In the genomic region with DNA sequence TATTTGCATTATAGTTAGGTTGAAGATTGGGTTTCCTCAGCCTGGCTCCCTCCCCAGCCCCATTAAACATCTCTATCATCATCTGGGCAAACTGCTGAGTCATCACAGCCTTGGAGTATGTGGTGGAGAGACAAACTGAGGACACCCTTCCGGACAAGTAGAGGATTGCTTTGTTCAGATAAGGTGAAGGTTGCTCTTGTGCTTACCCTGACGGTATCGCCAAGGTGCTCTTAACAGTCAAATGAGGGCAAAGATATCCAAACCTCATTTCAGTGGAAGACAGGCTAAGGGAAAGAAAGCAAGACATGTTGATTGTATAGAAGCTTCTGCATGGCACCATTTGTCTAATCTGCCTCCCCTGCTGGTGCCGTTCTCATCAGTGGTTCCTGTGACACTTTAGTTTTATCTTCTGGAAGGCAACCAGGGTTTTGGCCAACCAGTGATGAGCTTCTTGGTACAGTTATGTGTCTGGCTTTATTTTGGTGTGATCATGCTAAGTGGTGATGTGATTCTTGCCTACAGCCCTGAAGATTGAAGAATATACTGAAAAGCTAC, we compare ENCODE assay signal across 11 cellular contexts. TPM values are rescaled to one million over a fixed set of nuclear protein-coding genes. Genes with fewer than 3 reads are reported as not detected.
DNase-seq lines count a peak whose midpoint lies in the region; ATAC-seq, FAIRE-seq and TF ChIP-seq lines count a peak whose summit lies in the region.
"Had no signal": no experiment of that assay in that cellular context is flagged by ENCODE, and none has a peak within 500 bp of the region (broad histone marks: within the 10 kb centered on the region; RNA-seq: fewer than 3 reads in every experiment).

No MANE protein-coding gene starts in this region.

- 89% methylated on average over 4 of the region's 4 CpGs for WGBS in GM12878 (ENCODE audit: insufficient coverage, insufficient replicate concordance, low lambda C conversion rate, missing lambda C conversion rate)

- no peak for TF ChIP-seq POLR2A in GM12878 (IDR thresholded peaks at IDR 0.05; ENCODE audit: low read depth, low read length)

- ATAC-seq in GM12878: no peak
- ATAC-seq in natural killer cell treated with Interleukin-12 subunit alpha and Interleukin-12 subunit beta and Interleukin-15 and Interleukin-18, amount 100 ng/mL, for 72 hours: no peak
- ATAC-seq: HCT116 had no signal

- no peaks in the 10 kb centered on the region for H3K9me3 ChIP-seq in Loucy (ENCODE audit: insufficient read depth, low read depth, low read length)
- no peaks in the 10 kb centered on the region for H3K9me3 ChIP-seq in GM12878 (replicated peaks; ENCODE audit: control insufficient read depth, insufficient read depth, low read length)
- H3K9me3 ChIP-seq: uterus had no signal

- H4K20me1 ChIP-seq in Loucy (ENCODE audit: insufficient read depth, low read length, poor library complexity, severe bottlenecking): no peaks in the 10 kb centered on the region
- H4K20me1 ChIP-seq in GM12878 (ENCODE audit: control insufficient read depth, insufficient read depth): no peaks in the 10 kb centered on the region; the same call in none of the 2 replicates

- POLR2A ChIA-PET in GM12878 (lab: Charles Lee): no interaction called here

- 0 out of 2 replicates have a peak, but pooled peaks cover 4% of the 10 kb centered on the region for H3F3A ChIP-seq in Loucy (ENCODE audit: low read depth)

- TF ChIP-seq RAD21 in GM12878 (IDR thresholded peaks at IDR 0.05; ENCODE audit: insufficient read depth, low read depth, low read length): no peak

- FAIRE-seq in GM12878 (lab: Jason Lieb, UNC): peak; percentile 44
- FAIRE-seq: G401.6 had no signal

- BruUV-seq in GM12878 (replicated peaks; lab: Mats Ljungman, UMichigan): TSS peak; percentile 10

- H3K36me3 ChIP-seq in Loucy (ENCODE audit: insufficient read depth, low read length) (no peaks in the 10 kb centered on the region), GM12878 (ENCODE audit: control insufficient read depth in 2 of 2, insufficient read depth in 2 of 2, low read length in 1 of 2) (peaks cover 0 to 16% of the 10 kb centered on the region in 2 experiments; a peak in 3 of 4 replicates)
- H3K36me3 ChIP-seq: uterus had no signal

- RAD21 ChIA-PET in GM12878 (lab: Charles Lee; ENCODE audit: unreplicated experiment): interaction anchor here (0.9 kb wide), 1 partner anchor 26 kb away, joined by 5 read pairs; no protein-coding TSS in a partner anchor

- H3K36me3 Mint-ChIP-seq in natural killer cell treated with Interleukin-12 subunit alpha and Interleukin-12 subunit beta and Interleukin-15 and Interleukin-18, amount 100 ng/mL, for 72 hours: peaks cover 5% of the 10 kb centered on the region

- no peaks in the 10 kb centered on the region for H3K9me3 Mint-ChIP-seq in natural killer cell treated with Interleukin-12 subunit alpha and Interleukin-12 subunit beta and Interleukin-15 and Interleukin-18, amount 100 ng/mL, for 72 hours

- no peaks in the 10 kb centered on the region for H3K27me3 Mint-ChIP-seq in natural killer cell treated with Interleukin-12 subunit alpha and Interleukin-12 subunit beta and Interleukin-15 and Interleukin-18, amount 100 ng/mL, for 72 hours

- no peaks in the 10 kb centered on the region for H3K9me2 ChIP-seq in Loucy (replicated peaks; ENCODE audit: low read depth, low read length)

- TF ChIP-seq CTCF in Loucy (conservative IDR thresholded peaks at IDR 0.05; ENCODE audit: low read length) (no peak), GM12878 (IDR thresholded peaks at IDR 0.05 in 2 of 3, conservative IDR thresholded peaks at IDR 0.05 in 1 of 3; ENCODE audit: control insufficient read depth in 2 of 3, extremely low read depth in 1 of 3, insufficient read depth in 1 of 3, low read depth in 3 of 3, low read length in 3 of 3) (no peak)

- SMC1A ChIA-PET in GM12878 (lab: Charles Lee; ENCODE audit: uncharacterized antibody, unreplicated experiment): interaction anchor here (0.6 to 3.0 kb wide), 11 partner anchors 9 to 116 kb away, joined by 3 to 16 read pairs (median 5); no protein-coding TSS in a partner anchor

- H3K27me3 ChIP-seq in Loucy (ENCODE audit: insufficient read depth, low read length, poor library complexity, severe bottlenecking) (no peaks in the 10 kb centered on the region), GM12878 (replicated peaks in 1 of 2; ENCODE audit: control insufficient read depth in 2 of 2, insufficient read depth in 2 of 2, low read length in 1 of 2) (no peaks in the 10 kb centered on the region)
- H3K27me3 ChIP-seq: uterus had no signal

- no peak overlapping the region for H3K4me3 Mint-ChIP-seq in natural killer cell treated with Interleukin-12 subunit alpha and Interleukin-12 subunit beta and Interleukin-15 and Interleukin-18, amount 100 ng/mL, for 72 hours

- no peak overlapping the region for H3K27ac ChIP-seq in GM12878 (ENCODE audit: control insufficient read depth, insufficient read depth)

- H3K79me2 ChIP-seq in Loucy (ENCODE audit: insufficient read depth, low read length) (peaks cover 24% of the 10 kb centered on the region; the same call in 1 of the 2 replicates), GM12878 (ENCODE audit: control insufficient read depth, insufficient read depth, low read length) (peaks cover 1% of the 10 kb centered on the region; the same call in 1 of the 2 replicates)

- H3K4me1 Mint-ChIP-seq in natural killer cell treated with Interleukin-12 subunit alpha and Interleukin-12 subunit beta and Interleukin-15 and Interleukin-18, amount 100 ng/mL, for 72 hours (ENCODE audit: low read depth in 2 of 2): peaks cover 70 to 85% of the 10 kb centered on the region in 2 donors

- DNase-seq in ELF-1 (ENCODE audit: low read depth, low spot score) (peak; percentile 34), GM12878 (ENCODE audit: low read depth, low spot score) (no peak), NCI-H2107 (lab: John Stamatoyannopoulos, UW) (no peak), NCI-H146 treated with DMSO at 0.1 percent for 48 hours (lab: John Stamatoyannopoulos, UW; ENCODE audit: unreplicated experiment) (no peak), NCI-H774 (lab: John Stamatoyannopoulos, UW) (no peak)
- DNase-seq in natural killer cell treated with Interleukin-12 subunit alpha and Interleukin-12 subunit beta and Interleukin-15 and Interleukin-18, amount 100 ng/mL, for 72 hours (ENCODE audit: low spot score): no peak
- DNase-seq: NK-92 treated with Interleukin-12 subunit alpha and Interleukin-12 subunit beta, amount 100 ng/mL, for 24 hours; uterus had no signal

- H3K4me1 ChIP-seq in Loucy (ENCODE audit: insufficient read depth, low read length, poor library complexity, severe bottlenecking) (peaks cover 84% of the 10 kb centered on the region), GM12878 (ENCODE audit: control insufficient read depth, insufficient read depth, low read length) (peaks cover 16% of the 10 kb centered on the region)

- no peak overlapping the region for H2AFZ ChIP-seq in Loucy (ENCODE audit: low read length)
- H2AFZ ChIP-seq in GM12878 (ENCODE audit: control insufficient read depth, low read depth, low read length): no peak overlapping the region

- in situ Hi-C loops in GM12878 (cut with MboI): no loop called here

- CTCF ChIA-PET in GM12878 (lab: Yijun Ruan, JAX): interaction anchor here (0.8 to 4.1 kb wide), 7 partner anchors 8 to 29 kb away, joined by 3 to 34 read pairs (median 4); no protein-coding TSS in a partner anchor

- no peak overlapping the region for H3K4me3 ChIP-seq in Loucy (ENCODE audit: low read length, poor library complexity, severe bottlenecking)
- no peak overlapping the region for H3K4me3 ChIP-seq in GM12878
- H3K4me3 ChIP-seq: uterus had no signal

- intact Hi-C loops in GM12878 (cut with micrococcal nuclease; ENCODE audit: unreplicated experiment): no loop called here

- H3K9ac ChIP-seq in Loucy (ENCODE audit: low read depth, low read length, poor library complexity, severe bottlenecking): no peak overlapping the region
- H3K9ac ChIP-seq in GM12878 (ENCODE audit: control insufficient read depth, insufficient read depth, low read length): no peak overlapping the region

- H3K27ac Mint-ChIP-seq in natural killer cell treated with Interleukin-12 subunit alpha and Interleukin-12 subunit beta and Interleukin-15 and Interleukin-18, amount 100 ng/mL, for 72 hours: peak overlapping the region; percentile 86 to 91

- TF ChIP-seq EP300 in GM12878 (IDR thresholded peaks at IDR 0.05; ENCODE audit: borderline replicate concordance in 1 of 2, control insufficient read depth in 1 of 2, low read depth in 2 of 2, low read length in 2 of 2): no peak

- H3K4me2 ChIP-seq in Loucy (ENCODE audit: low read depth, low read length, poor library complexity, severe bottlenecking) (peak overlapping the region; percentile 22), GM12878 (ENCODE audit: control insufficient read depth, insufficient read depth) (no peak overlapping the region)

RNA-seq across cellular contexts. Expression of gene LGALS9, which starts 56.9 kb away (rescaled TPM):
- 94.1 and 105 TPM in 2 replicates for total RNA-seq in GM12878 (2013; cell fraction: nucleolus; rRNA removed)
- total RNA-seq in GM12878 (2014; rRNA removed) (169 and 177 TPM in 2 replicates), GM12878 (2014; rRNA removed; fragmentation: Illumina TruSeq; extraction: Trizol) (115 and 119 TPM in 2 replicates), GM12878 (2021) (246 and 254 TPM in 2 replicates)
- polyA plus RNA-seq in GM12878 (2011; ENCODE audit: low read depth): 228 TPM
- polyA plus RNA-seq in GM12878 (2011; rRNA removed) (88.7 and 223 TPM in 2 replicates), GM12878 (2014; fragmentation: Illumina TruSeq; extraction: Trizol) (180 and 294 TPM in 2 replicates), GM12878 (2014; fragmentation: Nextera tagmentation; extraction: Ambion mirVana) (10 to 100 TPM; 22.5 to 30.2 TPM), GM12878 (2014; rRNA removed) (245 and 252 TPM in 2 replicates), GM12878 (2016; fragmentation: Nextera tagmentation; extraction: Ambion mirVana) (100 to 1,000 TPM; 133 to 142 TPM)
- polyA plus RNA-seq in GM12878 (2011; cell fraction: cytosol; rRNA removed): 295 and 353 TPM in 2 replicates
- polyA plus RNA-seq in GM12878 (2011; cell fraction: nucleus; rRNA removed): 331 and 338 TPM in 2 replicates
- polyA plus RNA-seq in GM12878 (2012): 364 and 368 TPM in 2 replicates
- polyA minus RNA-seq in GM12878 (2011; rRNA and poly(A)+ RNA removed): 283 and 449 TPM in 2 replicates
- 110 and 112 TPM in 2 replicates for polyA minus RNA-seq in GM12878 (2011; cell fraction: cytosol; rRNA and poly(A)+ RNA removed)
- polyA minus RNA-seq in GM12878 (2011; cell fraction: nucleus; rRNA and poly(A)+ RNA removed): 106 and 139 TPM in 2 replicates
- 10 to 100 TPM; 19.9 to 29.6 TPM for total RNA-seq in natural killer cell treated with Interleukin-12 subunit alpha and Interleukin-12 subunit beta and Interleukin-15 and Interleukin-18, amount 100 ng/mL, for 72 hours
